19 cellular contexts compared by ENCODE assay signal in the genomic region with DNA sequence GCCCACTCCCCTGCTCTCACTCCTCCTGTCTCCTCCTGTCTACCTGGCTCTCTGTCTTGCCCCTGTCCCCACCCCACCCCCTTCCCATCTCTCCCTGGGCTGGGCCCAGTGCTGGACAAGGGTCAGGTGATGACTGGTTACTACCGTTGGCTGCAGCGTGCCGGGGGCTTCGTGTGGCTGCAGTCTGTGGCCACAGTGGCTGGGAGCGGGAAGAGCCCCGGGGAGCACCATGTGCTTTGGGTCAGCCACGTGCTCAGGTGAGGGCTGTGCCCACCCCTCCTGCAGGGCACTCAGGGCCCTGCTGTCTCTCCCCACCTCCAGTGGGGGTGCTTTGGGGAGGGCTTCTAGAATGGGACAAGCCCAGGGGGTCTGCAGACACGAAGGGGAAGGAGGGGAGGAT.
"Had no signal": no experiment of that assay in that cellular context is flagged by ENCODE, and none has a peak within 500 bp of the region (broad histone marks: within the 10 kb centered on the region; RNA-seq: fewer than 3 reads in every experiment).

No MANE protein-coding gene starts in this region.

- H3K9me3 Mint-ChIP-seq: naive B cell; nephron; stimulated activated naive CD8-positive, alpha-beta T cell treated with anti-CD3 and anti-CD28 coated beads, Interleukin-15, Interleukin-2, amounts not matched to agents 100 ng/mL and 50 ng/mL, for 24 hours had no signal

- DNase-seq: effector memory CD4-positive, alpha-beta T cell; gastrocnemius medialis; heart right ventricle; hypothalamus; mammary epithelial cell; naive B cell; psoas muscle; retina; small intestine; stimulated activated CD4-positive, alpha-beta T cell treated with anti-CD3 and anti-CD28 coated beads, Interleukin-12 subunit alpha, Interleukin-12 subunit beta, amount 100 ng/mL, for 4 hours; tibial artery; upper lobe of right lung had no signal

- H3K36me3 ChIP-seq: gastrocnemius medialis, upper lobe of right lung, vagina had no signal

- H3K4me1 ChIP-seq: psoas muscle had no signal

- H3K27ac ChIP-seq: epithelial cell of prostate, esophagus muscularis mucosa, gastrocnemius medialis, heart right ventricle, psoas muscle, tibial artery, upper lobe of right lung, vagina had no signal

- H3K4me3 Mint-ChIP-seq: nephron; stimulated activated naive CD8-positive, alpha-beta T cell treated with anti-CD3 and anti-CD28 coated beads, Interleukin-15, Interleukin-2, amounts not matched to agents 100 ng/mL and 50 ng/mL, for 24 hours had no signal

- H3K36me3 Mint-ChIP-seq: naive B cell had no signal

- FAIRE-seq: islet of Langerhans, small intestine had no signal

- H3K4me3 ChIP-seq: esophagus muscularis mucosa, gastrocnemius medialis, heart right ventricle, psoas muscle, tibial artery, upper lobe of right lung, vagina had no signal

- H3K27ac Mint-ChIP-seq: nephron; stimulated activated naive CD8-positive, alpha-beta T cell treated with anti-CD3 and anti-CD28 coated beads, Interleukin-15, Interleukin-2, amounts not matched to agents 100 ng/mL and 50 ng/mL, for 24 hours had no signal

- H3K9me3 ChIP-seq: esophagus muscularis mucosa, gastrocnemius medialis, heart right ventricle, psoas muscle, tibial artery, upper lobe of right lung, vagina had no signal

- ATAC-seq: gastrocnemius medialis, heart right ventricle, left lobe of liver, psoas muscle, upper lobe of right lung had no signal
